In the genomic region with DNA sequence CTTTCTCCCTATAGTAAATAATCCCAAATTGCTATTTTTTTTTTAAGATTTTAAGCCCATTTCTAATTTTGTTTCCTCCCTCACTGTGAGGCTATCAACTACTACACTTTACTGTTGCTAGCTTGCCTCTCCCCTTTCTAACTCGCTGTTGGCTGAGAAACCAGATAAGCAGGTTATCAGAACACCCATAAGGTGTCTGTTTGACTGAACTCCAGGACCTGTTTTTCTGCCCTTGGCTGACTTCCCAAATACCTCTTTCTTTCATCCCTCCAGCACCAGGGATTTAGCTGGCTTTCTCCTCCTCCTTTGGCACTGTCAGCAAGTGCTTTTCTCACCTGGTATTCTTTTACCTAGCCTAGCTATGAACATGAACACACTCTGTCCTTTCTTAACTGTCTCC, we compare ENCODE assay signal across 10 cellular contexts. TPM values are rescaled to one million over a fixed set of nuclear protein-coding genes. Genes with fewer than 3 reads are reported as not detected.
DNase-seq lines count a peak whose midpoint lies in the region; ATAC-seq, FAIRE-seq and TF ChIP-seq lines count a peak whose summit lies in the region.
"Had no signal": no experiment of that assay in that cellular context is flagged by ENCODE, and none has a peak within 500 bp of the region (broad histone marks: within the 10 kb centered on the region; RNA-seq: fewer than 3 reads in every experiment).

No MANE protein-coding gene starts in this region.

- DNase-seq in GM19239 (ENCODE audit: insufficient read length, low spot score) (no peak), NCI-H345 treated with DMSO at 0.1 percent for 48 hours (lab: John Stamatoyannopoulos, UW; ENCODE audit: unreplicated experiment) (peak; percentile 35), erythroblast (lab: John Stamatoyannopoulos, UW) (peak; percentile 95 to 97), naive B cell (no peak), gastrocnemius medialis (no peak), frontal cortex (ENCODE audit: low spot score in 2 of 2) (no peak)
- no peak for DNase-seq in activated effector memory CD4-positive, alpha-beta T cell treated with anti-CD3 and anti-CD28 coated beads, Interleukin-2, amount 50 U/mL, for 16 hours
- DNase-seq: activated T-cell treated with anti-CD3 and anti-CD28 coated beads, Interleukin-2, amount 50 U/mL, for 48 hours had no signal

- peaks cover 4 to 19% of the 10 kb centered on the region in 2 donors for H3K4me1 ChIP-seq in gastrocnemius medialis

- no peaks in the 10 kb centered on the region for H3K27me3 Mint-ChIP-seq in naive B cell

- H3K27ac ChIP-seq in gastrocnemius medialis = no peak overlapping the region
- H3K27ac ChIP-seq: coronary artery had no signal

- peak overlapping the region in 5 of 8 donors; percentile 17 to 77 (median 57) for H3K4me3 Mint-ChIP-seq in naive B cell

- H3K27ac Mint-ChIP-seq in naive B cell = peak overlapping the region in 4 of 6 donors; percentile 11 to 82 (median 48)

- no peaks in the 10 kb centered on the region for H3K27me3 ChIP-seq in gastrocnemius medialis

- H3K36me3 ChIP-seq in gastrocnemius medialis = no peaks in the 10 kb centered on the region

- ATAC-seq in naive B cell (ENCODE audit: low read depth in 2 of 2) = no peak
- no peak for ATAC-seq in gastrocnemius medialis
- no peak for ATAC-seq in HG02840 (IDR thresholded peaks at IDR 0.05; ENCODE audit: low FRiP score, unreplicated experiment)

- H3K4me3 ChIP-seq in gastrocnemius medialis = no peak overlapping the region
- H3K4me3 ChIP-seq: coronary artery had no signal

- TF ChIP-seq POLR2A in erythroblast (IDR thresholded peaks at IDR 0.05; ENCODE audit: low read length) (peak; percentile 43), gastrocnemius medialis (IDR thresholded peaks at IDR 0.05) (no peak)

- H3K9me3 ChIP-seq in gastrocnemius medialis = no peaks in the 10 kb centered on the region

- FAIRE-seq in GM19239 (lab: Jason Lieb, UNC) (peak; percentile 11), frontal cortex (lab: Jason Lieb, UNC) (no peak)

- in situ Hi-C loops in gastrocnemius medialis (cut with MboI; ENCODE audit: low sequenced_read_pairs in 4 of 4) = no loop called here

- no peak for TF ChIP-seq CTCF in gastrocnemius medialis (IDR thresholded peaks at IDR 0.05 in 4 of 5, conservative IDR thresholded peaks at IDR 0.05 in 1 of 5)

- H3K36me3 Mint-ChIP-seq in naive B cell = peaks cover 0 to 9% of the 10 kb centered on the region in 2 donors

- intact Hi-C loops in gastrocnemius medialis (cut with DNase I; ENCODE audit: low total_unique reads) = no loop called here

- H3K4me1 Mint-ChIP-seq in naive B cell = peaks cover 23 to 50% (median 24%) of the 10 kb centered on the region in 3 donors

- peaks cover 0 to 2% (median 0%) of the 10 kb centered on the region in 7 donors for H3K9me3 Mint-ChIP-seq in naive B cell

RNA-seq across cellular contexts. Expression of gene TRAK2, which starts 11.1 kb away (rescaled TPM):
- 100 to 1,000 TPM in 1 of 6 donors, 10 to 100 TPM in 5; 39.8 to 131 (median 61.4) TPM for polyA plus RNA-seq in naive B cell (ENCODE audit: low read depth in 6 of 6)
- 10 to 100 TPM; 16.1 to 46.7 (median 26.5) TPM for total RNA-seq in gastrocnemius medialis
- 53.8 TPM for total RNA-seq in frontal cortex

RNA-seq across cellular contexts. Expression of gene STRADB, which starts 11.4 kb away (rescaled TPM):
- polyA plus RNA-seq in naive B cell (ENCODE audit: low read depth in 6 of 6) = 100 to 1,000 TPM in 4 of 6 donors, 10 to 100 TPM in 2; 84.8 to 200 (median 124) TPM
- total RNA-seq in gastrocnemius medialis (100 to 1,000 TPM in 3 of 4 donors, 10 to 100 TPM in 1; 90.6 to 187 (median 129) TPM), frontal cortex (129 TPM)

Comparison
In these comparisons a context has a peak if more than half of its experiments do, and no peak if none do; other contexts are left out.
1. DNase-seq: peak in NCI-H345 treated with DMSO at 0.1 percent for 48 hours (single experiment) and erythroblast (2 of 2); none in GM19239 (single experiment), naive B cell (single experiment), gastrocnemius medialis (0 of 2), activated effector memory CD4-positive, alpha-beta T cell treated with anti-CD3 and anti-CD28 coated beads, Interleukin-2, amount 50 U/mL, for 16 hours (single experiment) and frontal cortex (0 of 2).